In the genomic region with DNA sequence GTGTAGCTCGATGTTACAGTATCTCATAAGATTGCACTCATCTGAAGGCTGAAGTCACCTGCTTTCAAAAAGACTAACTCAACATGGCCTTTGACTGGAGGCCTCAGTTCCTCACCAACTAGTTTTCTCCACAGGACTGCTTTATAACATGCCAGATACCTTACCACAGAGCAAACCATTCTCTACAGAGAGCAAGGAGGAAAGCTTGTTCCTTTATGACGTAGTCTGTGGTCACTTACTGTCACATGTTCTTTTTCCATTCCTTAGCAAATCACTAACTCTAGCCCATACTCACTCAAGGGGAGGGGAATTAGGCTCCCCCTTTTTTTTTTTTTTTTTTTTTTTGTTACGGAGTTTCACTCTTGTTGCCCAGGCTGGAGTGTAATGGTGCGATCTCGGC, we compare ENCODE assay signal across 21 cellular contexts. TPM values are rescaled to one million over a fixed set of nuclear protein-coding genes. Genes with fewer than 3 reads are reported as not detected.
A peak's percentile ranks its signal among the peaks of the same experiment; 100 is the strongest.
DNase-seq lines count a peak whose midpoint lies in the region; ATAC-seq lines count a peak whose summit lies in the region.
"Had no signal": no experiment of that assay in that cellular context is flagged by ENCODE, and none has a peak within 500 bp of the region (broad histone marks: within the 10 kb centered on the region; RNA-seq: fewer than 3 reads in every experiment).

No MANE protein-coding gene starts in this region.

- H3K4me3 Mint-ChIP-seq in activated T-cell treated with anti-CD3 and anti-CD28 coated beads, Interleukin-2, amount 50 U/mL, for 24 hours = peak overlapping the region; percentile 40
- H3K4me3 Mint-ChIP-seq in activated T-cell treated with anti-CD3 and anti-CD28 coated beads, Interleukin-2, amount 50 U/mL, for 4 hours = no peak overlapping the region
- peak overlapping the region; percentile 45 for H3K4me3 Mint-ChIP-seq in activated T-helper 2 cell treated with anti-CD3 and anti-CD28 coated beads, Interferon-gamma antibody, Interleukin-2, Interleukin-4, amounts not matched to agents 10 μg/mL and 5 μg/mL and 100 μg/mL, durations not matched to agents 14 hours and 24 hours and 36 hours (ENCODE audit: low read depth)
- peak overlapping the region; percentile 54 for H3K4me3 Mint-ChIP-seq in stimulated activated naive CD8-positive, alpha-beta T cell treated with anti-CD3 and anti-CD28 coated beads, Interleukin-15, Interleukin-2, amounts not matched to agents 100 ng/mL and 50 ng/mL, for 24 hours
- H3K4me3 Mint-ChIP-seq: CD8-positive, alpha-beta T cell had no signal

- H3K27me3 Mint-ChIP-seq in activated T-cell treated with anti-CD3 and anti-CD28 coated beads, Interleukin-2, amount 50 U/mL, for 24 hours = no peaks in the 10 kb centered on the region
- H3K27me3 Mint-ChIP-seq in activated T-cell treated with anti-CD3 and anti-CD28 coated beads, Interleukin-2, amount 50 U/mL, for 4 hours (ENCODE audit: low read depth) = no peaks in the 10 kb centered on the region
- H3K27me3 Mint-ChIP-seq in activated T-helper 2 cell treated with anti-CD3 and anti-CD28 coated beads, Interferon-gamma antibody, Interleukin-2, Interleukin-4, amounts not matched to agents 10 μg/mL and 5 μg/mL and 100 μg/mL, durations not matched to agents 14 hours and 24 hours and 36 hours (ENCODE audit: low read depth) = no peaks in the 10 kb centered on the region
- no peaks in the 10 kb centered on the region for H3K27me3 Mint-ChIP-seq in stimulated activated naive CD8-positive, alpha-beta T cell treated with anti-CD3 and anti-CD28 coated beads, Interleukin-15, Interleukin-2, amounts not matched to agents 100 ng/mL and 50 ng/mL, for 24 hours

- intact Hi-C loops in activated T-helper 2 cell treated with anti-CD3 and anti-CD28 coated beads, Interferon-gamma antibody, Interleukin-2, Interleukin-4, amounts not matched to agents 10 μg/mL and 5 μg/mL and 100 μg/mL, durations not matched to agents 14 hours and 24 hours and 36 hours (cut with micrococcal nuclease) = loop anchor here (2.0 to 5.0 kb wide), 4 partner anchors 207 to 379 kb away; partner anchors contain the start of gene COQ2
- intact Hi-C loops in Right ventricle myocardium inferior (cut with DNase I) = no loop called here

- H3K36me3 Mint-ChIP-seq in activated T-cell treated with anti-CD3 and anti-CD28 coated beads, Interleukin-2, amount 50 U/mL, for 24 hours (ENCODE audit: low read depth) = peaks cover 8% of the 10 kb centered on the region
- peaks cover 6% of the 10 kb centered on the region for H3K36me3 Mint-ChIP-seq in activated T-cell treated with anti-CD3 and anti-CD28 coated beads, Interleukin-2, amount 50 U/mL, for 4 hours (ENCODE audit: insufficient read depth)
- peaks cover 8% of the 10 kb centered on the region for H3K36me3 Mint-ChIP-seq in activated T-helper 2 cell treated with anti-CD3 and anti-CD28 coated beads, Interferon-gamma antibody, Interleukin-2, Interleukin-4, amounts not matched to agents 10 μg/mL and 5 μg/mL and 100 μg/mL, durations not matched to agents 14 hours and 24 hours and 36 hours (ENCODE audit: low read depth)
- H3K36me3 Mint-ChIP-seq in stimulated activated naive CD8-positive, alpha-beta T cell treated with anti-CD3 and anti-CD28 coated beads, Interleukin-15, Interleukin-2, amounts not matched to agents 100 ng/mL and 50 ng/mL, for 24 hours (ENCODE audit: low read depth) = peaks cover 8% of the 10 kb centered on the region

- H3K9me3 Mint-ChIP-seq in activated T-cell treated with anti-CD3 and anti-CD28 coated beads, Interleukin-2, amount 50 U/mL, for 24 hours = no peaks in the 10 kb centered on the region
- no peaks in the 10 kb centered on the region for H3K9me3 Mint-ChIP-seq in activated T-cell treated with anti-CD3 and anti-CD28 coated beads, Interleukin-2, amount 50 U/mL, for 4 hours
- H3K9me3 Mint-ChIP-seq in activated T-helper 2 cell treated with anti-CD3 and anti-CD28 coated beads, Interferon-gamma antibody, Interleukin-2, Interleukin-4, amounts not matched to agents 10 μg/mL and 5 μg/mL and 100 μg/mL, durations not matched to agents 14 hours and 24 hours and 36 hours = no peaks in the 10 kb centered on the region
- H3K9me3 Mint-ChIP-seq in stimulated activated naive CD8-positive, alpha-beta T cell treated with anti-CD3 and anti-CD28 coated beads, Interleukin-15, Interleukin-2, amounts not matched to agents 100 ng/mL and 50 ng/mL, for 24 hours = no peaks in the 10 kb centered on the region
- H3K9me3 Mint-ChIP-seq: CD8-positive, alpha-beta T cell had no signal

- no peak for DNase-seq in activated T-cell treated with anti-CD3 and anti-CD28 coated beads, Interleukin-2, amount 50 U/mL, for 24 hours
- no peak for DNase-seq in activated T-cell treated with anti-CD3 and anti-CD28 coated beads, Interleukin-2, amount 50 U/mL, for 4 hours
- DNase-seq in MV-4-11 (lab: John Stamatoyannopoulos, UW) (peak; percentile 69), Right ventricle myocardium inferior (ENCODE audit: missing footprints) (no peak), DMS79 (lab: John Stamatoyannopoulos, UW) (no peak)
- DNase-seq in activated T-helper 2 cell treated with anti-CD3 and anti-CD28 coated beads, Interferon-gamma antibody, Interleukin-2, Interleukin-4, amounts not matched to agents 10 μg/mL and 5 μg/mL and 100 μg/mL, durations not matched to agents 14 hours and 24 hours and 36 hours (ENCODE audit: low spot score) = peak; percentile 26
- DNase-seq: activated CD4-positive, alpha-beta T cell treated with anti-CD3 and anti-CD28 coated beads for 1 hour; adrenal gland; CD8-positive, alpha-beta T cell; dermis blood vessel endothelial cell; DMS53; GOT3; hippocampal formation; NCI-H1417 treated with DMSO at 0.1 percent for 48 hours; NCI-H2171 treated with DMSO at 0.1 percent for 48 hours; NCI-H774; stimulated activated CD4-positive, alpha-beta T cell treated with anti-CD3 and anti-CD28 coated beads, Interleukin-12 subunit alpha, Interleukin-12 subunit beta, amount 100 ng/mL, for 4 hours; T-helper 9 cell; testis had no signal

- H3K27ac Mint-ChIP-seq in activated T-cell treated with anti-CD3 and anti-CD28 coated beads, Interleukin-2, amount 50 U/mL, for 24 hours = peak overlapping the region; percentile 92
- peak overlapping the region; percentile 77 for H3K27ac Mint-ChIP-seq in activated T-helper 2 cell treated with anti-CD3 and anti-CD28 coated beads, Interferon-gamma antibody, Interleukin-2, Interleukin-4, amounts not matched to agents 10 μg/mL and 5 μg/mL and 100 μg/mL, durations not matched to agents 14 hours and 24 hours and 36 hours
- peak overlapping the region; percentile 91 for H3K27ac Mint-ChIP-seq in stimulated activated naive CD8-positive, alpha-beta T cell treated with anti-CD3 and anti-CD28 coated beads, Interleukin-15, Interleukin-2, amounts not matched to agents 100 ng/mL and 50 ng/mL, for 24 hours
- H3K27ac Mint-ChIP-seq: CD8-positive, alpha-beta T cell had no signal

- ATAC-seq in activated T-cell treated with anti-CD3 and anti-CD28 coated beads, Interleukin-2, amount 50 U/mL, for 4 hours = no peak
- no peak for ATAC-seq in Right ventricle myocardium inferior
- no peak for ATAC-seq in GM18498 (IDR thresholded peaks at IDR 0.05; ENCODE audit: unreplicated experiment)
- ATAC-seq: CD8-positive, alpha-beta T cell had no signal

- peaks cover 47% of the 10 kb centered on the region for H3K4me1 Mint-ChIP-seq in activated T-cell treated with anti-CD3 and anti-CD28 coated beads, Interleukin-2, amount 50 U/mL, for 24 hours (ENCODE audit: low read depth)
- peaks cover 24% of the 10 kb centered on the region for H3K4me1 Mint-ChIP-seq in activated T-cell treated with anti-CD3 and anti-CD28 coated beads, Interleukin-2, amount 50 U/mL, for 4 hours (ENCODE audit: low read depth)
- peaks cover 34% of the 10 kb centered on the region for H3K4me1 Mint-ChIP-seq in activated T-helper 2 cell treated with anti-CD3 and anti-CD28 coated beads, Interferon-gamma antibody, Interleukin-2, Interleukin-4, amounts not matched to agents 10 μg/mL and 5 μg/mL and 100 μg/mL, durations not matched to agents 14 hours and 24 hours and 36 hours (ENCODE audit: low read depth)
- peaks cover 52% of the 10 kb centered on the region for H3K4me1 Mint-ChIP-seq in stimulated activated naive CD8-positive, alpha-beta T cell treated with anti-CD3 and anti-CD28 coated beads, Interleukin-15, Interleukin-2, amounts not matched to agents 100 ng/mL and 50 ng/mL, for 24 hours (ENCODE audit: low read depth)

RNA-seq across cellular contexts. Expression of gene THAP9, which starts 3.2 kb away (rescaled TPM):
- total RNA-seq in activated T-cell treated with anti-CD3 and anti-CD28 coated beads, Interleukin-2, amount 50 U/mL, for 4 hours = 1 to 10 TPM in 2 of 3 donors, under 1 TPM in 1; 0.87 to 2.4 (median 1.0) TPM
- total RNA-seq in activated T-helper 2 cell treated with anti-CD3 and anti-CD28 coated beads, Interferon-gamma antibody, Interleukin-2, Interleukin-4, amounts not matched to agents 10 μg/mL and 5 μg/mL and 100 μg/mL, durations not matched to agents 14 hours and 24 hours and 36 hours = 1.8 and 2.6 TPM in 2 replicates
- total RNA-seq in Right ventricle myocardium inferior = 5.5 TPM

RNA-seq across cellular contexts. Expression of gene SEC31A, which starts 12.8 kb away (rescaled TPM):
- 100 to 1,000 TPM; 114 to 124 (median 123) TPM for total RNA-seq in activated T-cell treated with anti-CD3 and anti-CD28 coated beads, Interleukin-2, amount 50 U/mL, for 4 hours
- 138 and 142 TPM in 2 replicates for total RNA-seq in activated T-helper 2 cell treated with anti-CD3 and anti-CD28 coated beads, Interferon-gamma antibody, Interleukin-2, Interleukin-4, amounts not matched to agents 10 μg/mL and 5 μg/mL and 100 μg/mL, durations not matched to agents 14 hours and 24 hours and 36 hours
- total RNA-seq in Right ventricle myocardium inferior = 85.6 TPM

Comparison
In these comparisons a context has a peak if more than half of its experiments do, and no peak if none do; other contexts are left out.
1. DNase-seq: peak in MV-4-11 (single experiment) and activated T-helper 2 cell treated with anti-CD3 and anti-CD28 coated beads, Interferon-gamma antibody, Interleukin-2, Interleukin-4, amounts not matched to agents 10 μg/mL and 5 μg/mL and 100 μg/mL, durations not matched to agents 14 hours and 24 hours and 36 hours (single experiment); none in activated T-cell treated with anti-CD3 and anti-CD28 coated beads, Interleukin-2, amount 50 U/mL, for 24 hours (single experiment), activated T-cell treated with anti-CD3 and anti-CD28 coated beads, Interleukin-2, amount 50 U/mL, for 4 hours (single experiment), Right ventricle myocardium inferior (single experiment) and DMS79 (single experiment).
2. Peak in every context shown above with its lines, with median percentiles within 50 percentile points of each other: H3K27ac Mint-ChIP-seq.